Comparison of ENCODE assay signal across 18 cellular contexts in genomic region chr5:134964359-134965270, GRCh38. TPM values are rescaled to one million over a fixed set of nuclear protein-coding genes. Genes with fewer than 3 reads are reported as not detected.
A peak's percentile ranks its signal among the peaks of the same experiment; 100 is the strongest.
DNase-seq lines count a peak whose midpoint lies in the region; ATAC-seq lines count a peak whose summit lies in the region.
"Had no signal": no experiment of that assay in that cellular context is flagged by ENCODE, and none has a peak within 500 bp of the region (broad histone marks: within the 10 kb centered on the region; RNA-seq: fewer than 3 reads in every experiment).

No MANE protein-coding gene starts in this region.

- POLR2A ChIA-PET in CD8-positive, alpha-beta memory T cell (lab: Charles Lee) = no interaction called here
- POLR2A ChIA-PET in activated CD8-positive, alpha-beta T cell treated with anti-CD3 and anti-CD28 coated beads, Interleukin-2, amount 10 ng/mL, durations not matched to agents 7 days and 5 days (lab: Charles Lee) = no interaction called here

- H3K9me3 ChIP-seq in CD8-positive, alpha-beta memory T cell (ENCODE audit: low read length) = no peaks in the 10 kb centered on the region
- H3K9me3 ChIP-seq: left ventricle myocardium inferior had no signal

- H3K4me1 Mint-ChIP-seq in CD8-positive, alpha-beta memory T cell = peaks cover 16 to 21% (median 18%) of the 10 kb centered on the region in 3 donors
- peaks cover 26% of the 10 kb centered on the region for H3K4me1 Mint-ChIP-seq in activated CD8-positive, alpha-beta T cell treated with anti-CD3 and anti-CD28 coated beads, Interleukin-2, amount 10 ng/mL, durations not matched to agents 7 days and 5 days (ENCODE audit: low read depth)
- H3K4me1 Mint-ChIP-seq in central memory CD8-positive, alpha-beta T cell = peaks cover 11% of the 10 kb centered on the region

- peak overlapping the region in 2 of 7 donors; percentile 7 to 39 for H3K4me3 Mint-ChIP-seq in CD8-positive, alpha-beta memory T cell
- H3K4me3 Mint-ChIP-seq in activated CD8-positive, alpha-beta T cell treated with anti-CD3 and anti-CD28 coated beads, Interleukin-2, amount 10 ng/mL, durations not matched to agents 7 days and 5 days = no peak overlapping the region
- H3K4me3 Mint-ChIP-seq in central memory CD8-positive, alpha-beta T cell = no peak overlapping the region

- H3K27me3 ChIP-seq in CD8-positive, alpha-beta memory T cell (ENCODE audit: insufficient read depth, low read length, poor library complexity, severe bottlenecking) = no peaks in the 10 kb centered on the region

- no peaks in the 10 kb centered on the region for H3K36me3 ChIP-seq in CD8-positive, alpha-beta memory T cell (ENCODE audit: insufficient read depth, low read length)

- H3K4me1 ChIP-seq in CD8-positive, alpha-beta memory T cell (ENCODE audit: insufficient read depth, low read length) = peaks cover 26% of the 10 kb centered on the region
- H3K4me1 ChIP-seq: left ventricle myocardium inferior had no signal

- peak; percentile 4 for DNase-seq in activated CD4-positive, alpha-beta T cell treated with anti-CD3 and anti-CD28 coated beads for 48 hours
- DNase-seq in activated CD4-positive, alpha-beta T cell treated with anti-CD3 and anti-CD28 coated beads, Interleukin-2, amount 50 U/mL, for 4 hours = no peak
- DNase-seq in CD8-positive, alpha-beta memory T cell = peak in 2 of 5 donors; percentile 33 to 71
- peak; percentile 41 for DNase-seq in activated CD8-positive, alpha-beta T cell treated with anti-CD3 and anti-CD28 coated beads, Interleukin-2, amount 10 ng/mL, durations not matched to agents 7 days and 5 days
- no peak for DNase-seq in central memory CD8-positive, alpha-beta T cell (ENCODE audit: low spot score in 2 of 2)
- no peak for DNase-seq in NCI-H2107 treated with DMSO at 0.1 percent for 48 hours (lab: John Stamatoyannopoulos, UW; ENCODE audit: unreplicated experiment)
- DNase-seq: amygdala, dermis blood vessel endothelial cell, left ventricle myocardium inferior, NCI-H1417, NCI-H2107, NCI-H524, nucleus accumbens had no signal

- H3K36me3 Mint-ChIP-seq in CD8-positive, alpha-beta memory T cell = peaks cover 5 to 38% (median 7%) of the 10 kb centered on the region in 3 donors
- peaks cover 24% of the 10 kb centered on the region for H3K36me3 Mint-ChIP-seq in activated CD8-positive, alpha-beta T cell treated with anti-CD3 and anti-CD28 coated beads, Interleukin-2, amount 10 ng/mL, durations not matched to agents 7 days and 5 days (ENCODE audit: low read depth)
- H3K36me3 Mint-ChIP-seq in central memory CD8-positive, alpha-beta T cell (ENCODE audit: insufficient read depth) = peaks cover 21% of the 10 kb centered on the region

- peak overlapping the region; percentile 9 for H3K4me3 ChIP-seq in CD8-positive, alpha-beta memory T cell (ENCODE audit: low read length)
- H3K4me3 ChIP-seq: left ventricle myocardium inferior had no signal

- peak overlapping the region in 7 of 8 donors; percentile 3 to 96 (median 77) for H3K27ac Mint-ChIP-seq in CD8-positive, alpha-beta memory T cell
- H3K27ac Mint-ChIP-seq in activated CD8-positive, alpha-beta T cell treated with anti-CD3 and anti-CD28 coated beads, Interleukin-2, amount 10 ng/mL, durations not matched to agents 7 days and 5 days = peak overlapping the region; percentile 79
- H3K27ac Mint-ChIP-seq in central memory CD8-positive, alpha-beta T cell (ENCODE audit: low read depth) = peak overlapping the region; percentile 26

- CTCF ChIA-PET in CD8-positive, alpha-beta memory T cell (lab: Charles Lee) = no interaction called here
- CTCF ChIA-PET in activated CD8-positive, alpha-beta T cell treated with anti-CD3 and anti-CD28 coated beads, Interleukin-2, amount 10 ng/mL, durations not matched to agents 7 days and 5 days (lab: Charles Lee) = interaction anchor here (0.7 to 1.3 kb wide), 2 partner anchors 16 to 46 kb away, joined by 3 read pairs; no protein-coding TSS in a partner anchor

- no peaks in the 10 kb centered on the region for H3K9me3 Mint-ChIP-seq in CD8-positive, alpha-beta memory T cell
- no peaks in the 10 kb centered on the region for H3K9me3 Mint-ChIP-seq in activated CD8-positive, alpha-beta T cell treated with anti-CD3 and anti-CD28 coated beads, Interleukin-2, amount 10 ng/mL, durations not matched to agents 7 days and 5 days (ENCODE audit: insufficient read depth)
- no peaks in the 10 kb centered on the region for H3K9me3 Mint-ChIP-seq in central memory CD8-positive, alpha-beta T cell

- H3K27ac ChIP-seq in CD8-positive, alpha-beta memory T cell (ENCODE audit: low read depth, low read length) = no peak overlapping the region
- H3K27ac ChIP-seq: left ventricle myocardium inferior had no signal

- ATAC-seq in activated CD8-positive, alpha-beta T cell treated with anti-CD3 and anti-CD28 coated beads, Interleukin-2, amount 10 ng/mL, durations not matched to agents 7 days and 5 days = peak; percentile 80
- ATAC-seq in central memory CD8-positive, alpha-beta T cell (replicated peaks; ENCODE audit: extremely low read depth, poor library complexity, severe bottlenecking) = peak; percentile 43
- ATAC-seq in HG02884 (IDR thresholded peaks at IDR 0.05; ENCODE audit: unreplicated experiment) (no peak), HG03571 (IDR thresholded peaks at IDR 0.05; ENCODE audit: unreplicated experiment) (no peak)
- ATAC-seq: HCT116 had no signal

- H3K27me3 Mint-ChIP-seq in CD8-positive, alpha-beta memory T cell = no peaks in the 10 kb centered on the region
- no peaks in the 10 kb centered on the region for H3K27me3 Mint-ChIP-seq in activated CD8-positive, alpha-beta T cell treated with anti-CD3 and anti-CD28 coated beads, Interleukin-2, amount 10 ng/mL, durations not matched to agents 7 days and 5 days (ENCODE audit: low read depth)
- H3K27me3 Mint-ChIP-seq in central memory CD8-positive, alpha-beta T cell = no peaks in the 10 kb centered on the region

RNA-seq across cellular contexts. Expression of gene CATSPER3, which starts 3.1 kb away (rescaled TPM):
- total RNA-seq in CD8-positive, alpha-beta memory T cell = under 1 TPM; 0.18 to 0.29 TPM
- polyA plus RNA-seq in CD8-positive, alpha-beta memory T cell = 0.36 TPM
- under 1 TPM; 0.68 to 0.89 TPM for total RNA-seq in activated CD8-positive, alpha-beta T cell treated with anti-CD3 and anti-CD28 coated beads, Interleukin-2, amount 10 ng/mL, durations not matched to agents 7 days and 5 days
- total RNA-seq: A172, SK-MEL-5 had no signal

RNA-seq across cellular contexts. Expression of gene PCBD2, which starts 59.7 kb away (rescaled TPM):
- 10 to 100 TPM; 11.5 to 13.6 TPM for total RNA-seq in CD8-positive, alpha-beta memory T cell
- polyA plus RNA-seq in CD8-positive, alpha-beta memory T cell = 9.6 TPM
- total RNA-seq in activated CD8-positive, alpha-beta T cell treated with anti-CD3 and anti-CD28 coated beads, Interleukin-2, amount 10 ng/mL, durations not matched to agents 7 days and 5 days = 10 to 100 TPM; 11.3 to 14.4 TPM

Comparison
In these comparisons a context has a peak if more than half of its experiments do, and no peak if none do; other contexts are left out.
1. DNase-seq: peak in activated CD4-positive, alpha-beta T cell treated with anti-CD3 and anti-CD28 coated beads for 48 hours (single experiment) and activated CD8-positive, alpha-beta T cell treated with anti-CD3 and anti-CD28 coated beads, Interleukin-2, amount 10 ng/mL, durations not matched to agents 7 days and 5 days (single experiment); none in activated CD4-positive, alpha-beta T cell treated with anti-CD3 and anti-CD28 coated beads, Interleukin-2, amount 50 U/mL, for 4 hours (0 of 2), central memory CD8-positive, alpha-beta T cell (0 of 2) and NCI-H2107 treated with DMSO at 0.1 percent for 48 hours (single experiment).
2. H3K27ac Mint-ChIP-seq: peak in every context shown above with its lines; median percentile 79 in activated CD8-positive, alpha-beta T cell treated with anti-CD3 and anti-CD28 coated beads, Interleukin-2, amount 10 ng/mL, durations not matched to agents 7 days and 5 days; 77 in CD8-positive, alpha-beta memory T cell; 26 in central memory CD8-positive, alpha-beta T cell.
3. ATAC-seq: peak in activated CD8-positive, alpha-beta T cell treated with anti-CD3 and anti-CD28 coated beads, Interleukin-2, amount 10 ng/mL, durations not matched to agents 7 days and 5 days (single experiment) and central memory CD8-positive, alpha-beta T cell (single experiment); none in HG02884 (single experiment) and HG03571 (single experiment).